ENCODE assay signal across 22 cellular contexts in the genomic region with DNA sequence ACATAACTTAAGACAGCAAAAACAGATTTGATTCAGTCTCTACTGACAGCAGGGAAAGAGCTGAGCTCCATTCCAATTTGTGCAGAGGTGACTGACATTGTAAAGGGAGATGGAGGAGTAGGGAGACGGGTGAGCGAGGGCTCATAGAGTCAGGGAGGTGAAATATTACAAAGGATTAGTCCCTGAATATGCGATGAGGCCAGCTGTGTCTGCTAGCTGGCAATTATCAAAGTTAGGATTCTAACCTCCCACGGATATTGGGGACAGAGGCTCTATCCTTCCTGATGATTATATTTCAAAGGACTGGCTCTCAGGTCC. TPM values are rescaled to one million over a fixed set of nuclear protein-coding genes. Genes with fewer than 3 reads are reported as not detected.
DNase-seq lines count a peak whose midpoint lies in the region; ATAC-seq and TF ChIP-seq lines count a peak whose summit lies in the region.
"Had no signal": no experiment of that assay in that cellular context is flagged by ENCODE, and none has a peak within 500 bp of the region (broad histone marks: within the 10 kb centered on the region; RNA-seq: fewer than 3 reads in every experiment).

No MANE protein-coding gene starts in this region.

- H3K36me3 ChIP-seq in DND-41 (ENCODE audit: insufficient read depth, low read length) = no peaks in the 10 kb centered on the region
- H3K36me3 ChIP-seq in colonic mucosa = no peaks in the 10 kb centered on the region
- H3K36me3 ChIP-seq in neuronal stem cell (replicated peaks in 1 of 2; ENCODE audit: control insufficient read depth in 2 of 2, insufficient read depth in 2 of 2, low read length in 2 of 2) = no peaks in the 10 kb centered on the region
- H3K36me3 ChIP-seq: ascending aorta, heart left ventricle, neutrophil, upper lobe of left lung had no signal

- no peak overlapping the region for H3K18ac ChIP-seq in neuronal stem cell (ENCODE audit: low read length)

- no peaks in the 10 kb centered on the region for H3K36me3 Mint-ChIP-seq in activated T-cell treated with anti-CD3 and anti-CD28 coated beads, Interleukin-2, amount 50 U/mL, for 72 hours (ENCODE audit: insufficient read depth in 2 of 2)

- peak overlapping the region; percentile 68 for H3K27ac Mint-ChIP-seq in activated T-cell treated with anti-CD3 and anti-CD28 coated beads, Interleukin-2, amount 50 U/mL, for 72 hours

- H3K9ac ChIP-seq in DND-41 (ENCODE audit: low read depth, low read length) (no peak overlapping the region), colonic mucosa (ENCODE audit: low read depth in 2 of 2, low read length in 2 of 2) (no peak overlapping the region), neuronal stem cell (ENCODE audit: low read depth, low read length, poor library complexity) (no peak overlapping the region)

- H3K9me3 ChIP-seq in DND-41 (ENCODE audit: insufficient read depth, low read length, severe bottlenecking) (no peaks in the 10 kb centered on the region), colonic mucosa (no peaks in the 10 kb centered on the region), neuronal stem cell (replicated peaks in 1 of 2; ENCODE audit: control insufficient read depth in 2 of 2, insufficient read depth in 1 of 2, low read depth in 1 of 2, low read length in 2 of 2) (no peaks in the 10 kb centered on the region)
- H3K9me3 ChIP-seq: ascending aorta, heart left ventricle, neutrophil, upper lobe of left lung had no signal

- intact Hi-C loops in colonic mucosa (cut with DNase I) = no loop called here

- no peaks in the 10 kb centered on the region for H3K27me3 Mint-ChIP-seq in activated T-cell treated with anti-CD3 and anti-CD28 coated beads, Interleukin-2, amount 50 U/mL, for 72 hours (ENCODE audit: low read depth)

- no peak overlapping the region for H2AFZ ChIP-seq in DND-41 (ENCODE audit: low read depth, low read length)
- H2AFZ ChIP-seq in neuronal stem cell (ENCODE audit: low read length) = peak overlapping the region; percentile 24

- peak overlapping the region; percentile 79 for H3K27ac ChIP-seq in DND-41 (ENCODE audit: low read length)
- H3K27ac ChIP-seq in colonic mucosa = no peak overlapping the region
- H3K27ac ChIP-seq in neuronal stem cell (replicated peaks; ENCODE audit: low read length) = no peak overlapping the region
- H3K27ac ChIP-seq: ascending aorta, neutrophil, upper lobe of left lung had no signal

- no peak overlapping the region for H3K4ac ChIP-seq in neuronal stem cell (ENCODE audit: low read length)

- H3K9me3 Mint-ChIP-seq in activated T-cell treated with anti-CD3 and anti-CD28 coated beads, Interleukin-2, amount 50 U/mL, for 72 hours = no peaks in the 10 kb centered on the region

- H3K4me3 ChIP-seq in DND-41 (ENCODE audit: low read depth in 1 of 2, low read length in 2 of 2) (no peak overlapping the region), colonic mucosa (no peak overlapping the region), neuronal stem cell (ENCODE audit: low read length in 2 of 2) (no peak overlapping the region)
- H3K4me3 ChIP-seq: ascending aorta, heart left ventricle, upper lobe of left lung had no signal

- no peak overlapping the region for H3K4me3 Mint-ChIP-seq in activated T-cell treated with anti-CD3 and anti-CD28 coated beads, Interleukin-2, amount 50 U/mL, for 72 hours

- no peak overlapping the region for H2BK120ac ChIP-seq in neuronal stem cell (ENCODE audit: low read depth, low read length)

- no peak overlapping the region for H3K23ac ChIP-seq in neuronal stem cell (ENCODE audit: low read depth, low read length, poor library complexity)

- H3K79me2 ChIP-seq in DND-41 (ENCODE audit: insufficient read depth, low read length) = no peaks in the 10 kb centered on the region

- WGBS in neuronal stem cell (ENCODE audit: extremely low coverage in 2 of 2, insufficient read length in 2 of 2, insufficient replicate concordance in 1 of 2), 2 donors = no CpG with 5 or more reads among the region's 4 CpGs

- H2BK15ac ChIP-seq in neuronal stem cell (ENCODE audit: low read length) = no peak overlapping the region

- no peak overlapping the region for H2AK5ac ChIP-seq in neuronal stem cell (ENCODE audit: low read depth, low read length)

- TF ChIP-seq CTCF in DND-41 (IDR thresholded peaks at IDR 0.05; ENCODE audit: borderline replicate concordance, extremely low read depth, low read length, poor library complexity, severe bottlenecking) = no peak
- no peak for TF ChIP-seq CTCF in colonic mucosa (IDR thresholded peaks at IDR 0.05)

- no peak overlapping the region for H4K91ac ChIP-seq in neuronal stem cell (ENCODE audit: low read depth, low read length, poor library complexity)

- no peak overlapping the region for H4K8ac ChIP-seq in neuronal stem cell (ENCODE audit: low read depth, low read length)

- H3K27me3 ChIP-seq in DND-41 (ENCODE audit: insufficient read depth, low read length, poor library complexity) (no peaks in the 10 kb centered on the region), colonic mucosa (no peaks in the 10 kb centered on the region), neuronal stem cell (ENCODE audit: control insufficient read depth in 3 of 3, insufficient read depth in 3 of 3, low read depth in 1 of 3, low read length in 3 of 3) (peaks cover 0 to 14% (median 0%) of the 10 kb centered on the region in 3 experiments)
- H3K27me3 ChIP-seq: ascending aorta, heart left ventricle, upper lobe of left lung had no signal

- ATAC-seq in activated T-cell treated with anti-CD3 and anti-CD28 coated beads, Interleukin-2, amount 50 U/mL, for 72 hours (replicated peaks in 1 of 2) = no peak
- ATAC-seq in DND-41 (ENCODE audit: insufficient read depth, low read depth) (no peak), HG02970 (IDR thresholded peaks at IDR 0.05; ENCODE audit: low FRiP score, unreplicated experiment) (no peak), HG03565 (IDR thresholded peaks at IDR 0.05; ENCODE audit: unreplicated experiment) (no peak)
- ATAC-seq: HCT116 had no signal

- H3K4me1 ChIP-seq in DND-41 (ENCODE audit: insufficient read depth, low read length) (peaks cover 48% of the 10 kb centered on the region), colonic mucosa (no peaks in the 10 kb centered on the region), neuronal stem cell (ENCODE audit: control insufficient read depth in 2 of 2, insufficient read depth in 1 of 2, low read depth in 1 of 2, low read length in 2 of 2) (peaks cover 4 to 5% of the 10 kb centered on the region in 2 donors)
- H3K4me1 ChIP-seq: ascending aorta had no signal

- H3K4me1 Mint-ChIP-seq in activated T-cell treated with anti-CD3 and anti-CD28 coated beads, Interleukin-2, amount 50 U/mL, for 72 hours (ENCODE audit: low read depth) = peaks cover 55% of the 10 kb centered on the region

- H2BK12ac ChIP-seq in neuronal stem cell (ENCODE audit: low read length) = no peak overlapping the region

- DNase-seq in activated T-cell treated with anti-CD3 and anti-CD28 coated beads, Interleukin-2, amount 50 U/mL, for 72 hours = no peak
- DNase-seq in activated T-cell treated with anti-CD3 and anti-CD28 coated beads for 4 hours (no peak), DND-41 (no peak), colonic mucosa (peak; percentile 5), neuronal stem cell (ENCODE audit: low spot score) (no peak), AML-193 (lab: John Stamatoyannopoulos, UW) (no peak)
- DNase-seq: activated effector memory CD4-positive, alpha-beta T cell treated with anti-CD3 and anti-CD28 coated beads, Interleukin-2, amount 50 U/mL, for 16 hours; COR-L47; heart left ventricle; mesenchymal stem cell; NCI-H2081; NCI-H510A; SHP77; upper lobe of left lung had no signal

- no peaks in the 10 kb centered on the region for H4K20me1 ChIP-seq in DND-41 (ENCODE audit: insufficient read depth, low read length)

- no peak overlapping the region for H2BK5ac ChIP-seq in neuronal stem cell (ENCODE audit: low read length)

- H3K79me1 ChIP-seq in neuronal stem cell (ENCODE audit: low read depth, low read length) = no peaks in the 10 kb centered on the region

- no peak overlapping the region for H3K4me2 ChIP-seq in DND-41 (ENCODE audit: insufficient read depth, low read length)
- H3K4me2 ChIP-seq in neuronal stem cell (ENCODE audit: insufficient read depth, low read length, poor library complexity, severe bottlenecking) = no peak overlapping the region

- no peak overlapping the region for H3K14ac ChIP-seq in neuronal stem cell (ENCODE audit: low read length)

RNA-seq across cellular contexts. Expression of gene PLAAT2, which starts 8.3 kb away (rescaled TPM):
- under 1 TPM in 1 of 2 donors, not detected in 1; 0.35 TPM for total RNA-seq in activated T-cell treated with anti-CD3 and anti-CD28 coated beads, Interleukin-2, amount 50 U/mL, for 72 hours
- total RNA-seq in colonic mucosa = 10 to 100 TPM in 1 of 2 donors, 1 to 10 TPM in 1; 1.9 to 11.1 TPM
- not detected for polyA plus RNA-seq in neuronal stem cell (2013, experiment 1 of 2)
- not detected for polyA plus RNA-seq in neuronal stem cell (2013, experiment 2 of 2)
- total RNA-seq: ascending aorta, renal cortical epithelial cell had no signal
- polyA plus RNA-seq: AG04450 had no signal

RNA-seq across cellular contexts. Expression of gene PLAAT4, which starts 18.3 kb away (rescaled TPM):
- 100 to 1,000 TPM in 1 of 2 donors, 10 to 100 TPM in 1; 60.6 to 101 TPM for total RNA-seq in activated T-cell treated with anti-CD3 and anti-CD28 coated beads, Interleukin-2, amount 50 U/mL, for 72 hours
- total RNA-seq in colonic mucosa = 10 to 100 TPM in 1 of 2 donors, 1 to 10 TPM in 1; 9.9 to 40.7 TPM
- not detected for polyA plus RNA-seq in neuronal stem cell (2013, experiment 1 of 2)
- polyA plus RNA-seq in neuronal stem cell (2013, experiment 2 of 2) = not detected

RNA-seq across cellular contexts. Expression of gene LGALS12, which starts 49.0 kb away (rescaled TPM):
- under 1 TPM; 0.37 to 0.38 TPM for total RNA-seq in activated T-cell treated with anti-CD3 and anti-CD28 coated beads, Interleukin-2, amount 50 U/mL, for 72 hours
- total RNA-seq in colonic mucosa = under 1 TPM in 1 of 2 donors, not detected in 1; 0.24 TPM
- polyA plus RNA-seq in neuronal stem cell (2013, experiment 1 of 2) = not detected
- polyA plus RNA-seq in neuronal stem cell (2013, experiment 2 of 2) = not detected
- total RNA-seq: activated CD8-positive, alpha-beta memory T cell treated with anti-CD3 and anti-CD28 coated beads for 36 hours; ascending aorta; renal cortical epithelial cell had no signal
- polyA plus RNA-seq: AG04450 had no signal

RNA-seq across cellular contexts. Expression of gene PLAAT3, which starts 59.4 kb away (rescaled TPM):
- total RNA-seq in activated T-cell treated with anti-CD3 and anti-CD28 coated beads, Interleukin-2, amount 50 U/mL, for 72 hours = 10 to 100 TPM in 1 of 2 donors, 1 to 10 TPM in 1; 6.3 to 11.5 TPM
- total RNA-seq in colonic mucosa = 10 to 100 TPM in 1 of 2 donors, 1 to 10 TPM in 1; 3.8 to 13.2 TPM
- 5.5 TPM for polyA plus RNA-seq in neuronal stem cell (2013, experiment 1 of 2)
- 6.0 TPM for polyA plus RNA-seq in neuronal stem cell (2013, experiment 2 of 2)
